29 cellular contexts compared by ENCODE assay signal in genomic region chr14:45790293-45790692, GRCh38.
"Had no signal": no experiment of that assay in that cellular context is flagged by ENCODE, and none has a peak within 500 bp of the region (broad histone marks: within the 10 kb centered on the region; RNA-seq: fewer than 3 reads in every experiment).

No MANE protein-coding gene starts in this region.

- H3K36me3 Mint-ChIP-seq: stimulated activated effector memory CD8-positive, alpha-beta T cell treated with anti-CD3 and anti-CD28 coated beads, Interleukin-12 subunit alpha, Interleukin-12 subunit beta, amount 100 ng/mL, for 72 hours; stimulated activated memory B cell treated with anti-CD40 and anti-IgM and Interleukin-4, amounts not matched to agents 10 μg/mL and 1 μg/mL and 100 μg/mL, for 72 hours; stimulated activated naive B cell treated with anti-CD40 and anti-IgM and Interleukin-4, amounts not matched to agents 10 μg/mL and 1 μg/mL and 100 μg/mL, for 72 hours; type B pancreatic cell had no signal

- H3K27me3 Mint-ChIP-seq: stimulated activated memory B cell treated with anti-CD40 and anti-IgM and Interleukin-4, amounts not matched to agents 10 μg/mL and 1 μg/mL and 100 μg/mL, for 72 hours; stimulated activated naive B cell treated with anti-CD40 and anti-IgM and Interleukin-4, amounts not matched to agents 10 μg/mL and 1 μg/mL and 100 μg/mL, for 72 hours; stimulated activated naive CD8-positive, alpha-beta T cell treated with anti-CD3 and anti-CD28 coated beads, Interleukin-15, amount 100 ng/mL, for 72 hours; stimulated activated naive CD8-positive, alpha-beta T cell treated with anti-CD3 and anti-CD28 coated beads, Interleukin-15, Interleukin-2, amounts not matched to agents 100 ng/mL and 50 ng/mL, for 24 hours; type B pancreatic cell had no signal

- DNase-seq: stimulated activated CD4-positive, alpha-beta T cell treated with anti-CD3 and anti-CD28 coated beads, Interleukin-2, amount 100 ng/mL, for 48 hours; stimulated activated CD4-positive, alpha-beta T cell treated with anti-CD3 and anti-CD28 coated beads, Interleukin-4, amount 100 ng/mL, for 1 hour; stimulated activated CD4-positive, alpha-beta T cell treated with anti-CD3 and anti-CD28 coated beads, Interleukin-4, amount 100 ng/mL, for 24 hours; stimulated activated CD4-positive, alpha-beta T cell treated with anti-CD3 and anti-CD28 coated beads, Interleukin-4, amount 100 ng/mL, for 4 hours; stimulated activated CD8-positive, alpha-beta memory T cell treated with anti-CD3 and anti-CD28 coated beads, Interleukin-4, amount 100 ng/mL, for 48 hours; stimulated activated naive B cell treated with anti-CD40 and anti-IgM and Interleukin-4, amounts not matched to agents 10 μg/mL and 1 μg/mL and 100 μg/mL, for 72 hours; stimulated activated naive CD4-positive, alpha-beta T cell; stimulated activated naive CD4-positive, alpha-beta T cell treated with Interleukin-2 at 50 U/mL for 16 hours; stimulated activated naive CD8-positive, alpha-beta T cell treated with anti-CD3 and anti-CD28 coated beads, Interleukin-15, amount 100 ng/mL, for 72 hours; stimulated activated naive CD8-positive, alpha-beta T cell treated with anti-CD3 and anti-CD28 coated beads, Interleukin-15, Interleukin-2, amounts not matched to agents 100 U/mL and 50 U/mL, for 24 hours; stomach; substantia nigra; testis; thyroid gland; tibial artery; transverse colon; trophoblast cell; upper lobe of left lung; upper lobe of right lung; uterus had no signal

- ATAC-seq: stimulated activated effector memory CD8-positive, alpha-beta T cell treated with anti-CD3 and anti-CD28 coated beads, Interleukin-12 subunit alpha, Interleukin-12 subunit beta, amount 100 ng/mL, for 72 hours; stimulated activated memory B cell treated with anti-CD40 and anti-IgM and Interleukin-4, amounts not matched to agents 10 μg/mL and 1 μg/mL and 100 μg/mL, for 72 hours; stimulated activated naive B cell treated with anti-CD40 and anti-IgM and Interleukin-4, amounts not matched to agents 10 μg/mL and 1 μg/mL and 100 μg/mL, for 72 hours; stimulated activated naive CD8-positive, alpha-beta T cell treated with anti-CD3 and anti-CD28 coated beads, Interleukin-15, amount 100 ng/mL, for 72 hours; stimulated activated naive CD8-positive, alpha-beta T cell treated with anti-CD3 and anti-CD28 coated beads, Interleukin-15, Interleukin-2, amounts not matched to agents 100 U/mL and 50 U/mL, for 24 hours; upper lobe of right lung had no signal

- H3K4me1 Mint-ChIP-seq: stimulated activated effector memory CD8-positive, alpha-beta T cell treated with anti-CD3 and anti-CD28 coated beads, Interleukin-12 subunit alpha, Interleukin-12 subunit beta, amount 100 ng/mL, for 72 hours; stimulated activated memory B cell treated with anti-CD40 and anti-IgM and Interleukin-4, amounts not matched to agents 10 μg/mL and 1 μg/mL and 100 μg/mL, for 72 hours; stimulated activated naive B cell treated with anti-CD40 and anti-IgM and Interleukin-4, amounts not matched to agents 10 μg/mL and 1 μg/mL and 100 μg/mL, for 72 hours; stimulated activated naive CD8-positive, alpha-beta T cell treated with anti-CD3 and anti-CD28 coated beads, Interleukin-15, amount 100 ng/mL, for 72 hours had no signal

- H3K4me3 ChIP-seq: stomach, suprapubic skin, testis, thoracic aorta, thyroid gland, tibial artery, tibial nerve, transverse colon, upper lobe of left lung, upper lobe of right lung, uterus, vagina had no signal

- H3K27ac Mint-ChIP-seq: stimulated activated effector memory CD8-positive, alpha-beta T cell treated with anti-CD3 and anti-CD28 coated beads, Interleukin-12 subunit alpha, Interleukin-12 subunit beta, amount 100 ng/mL, for 72 hours; stimulated activated memory B cell treated with anti-CD40 and anti-IgM and Interleukin-4, amounts not matched to agents 10 μg/mL and 1 μg/mL and 100 μg/mL, for 72 hours; stimulated activated naive B cell treated with anti-CD40 and anti-IgM and Interleukin-4, amounts not matched to agents 10 μg/mL and 1 μg/mL and 100 μg/mL, for 72 hours; stimulated activated naive CD8-positive, alpha-beta T cell treated with anti-CD3 and anti-CD28 coated beads, Interleukin-15, amount 100 ng/mL, for 72 hours; stimulated activated naive CD8-positive, alpha-beta T cell treated with anti-CD3 and anti-CD28 coated beads, Interleukin-15, Interleukin-2, amounts not matched to agents 100 ng/mL and 50 ng/mL, for 24 hours; type B pancreatic cell had no signal

- H3K27ac ChIP-seq: stomach, suprapubic skin, testis, thoracic aorta, thyroid gland, tibial artery, tibial nerve, transverse colon, upper lobe of left lung, upper lobe of right lung, uterus, vagina had no signal

- H3K9me3 ChIP-seq: testis, thyroid gland had no signal

- FAIRE-seq: urothelium cell line had no signal

- H3K36me3 ChIP-seq: stomach, suprapubic skin, thoracic aorta, thyroid gland, tibial artery, tibial nerve, transverse colon, upper lobe of left lung, upper lobe of right lung, uterus, vagina had no signal

- H3K27me3 ChIP-seq: stomach, suprapubic skin, testis, thyroid gland, tibial artery, tibial nerve, transverse colon, upper lobe of left lung, upper lobe of right lung, uterus, vagina had no signal

- H3K4me1 ChIP-seq: suprapubic skin, testis, thyroid gland, tibial artery, tibial nerve, transverse colon, upper lobe of left lung, upper lobe of right lung, uterus, vagina had no signal

- H3K4me3 Mint-ChIP-seq: stimulated activated effector memory CD8-positive, alpha-beta T cell treated with anti-CD3 and anti-CD28 coated beads, Interleukin-12 subunit alpha, Interleukin-12 subunit beta, amount 100 ng/mL, for 72 hours; stimulated activated memory B cell treated with anti-CD40 and anti-IgM and Interleukin-4, amounts not matched to agents 10 μg/mL and 1 μg/mL and 100 μg/mL, for 72 hours; stimulated activated naive B cell treated with anti-CD40 and anti-IgM and Interleukin-4, amounts not matched to agents 10 μg/mL and 1 μg/mL and 100 μg/mL, for 72 hours; stimulated activated naive CD8-positive, alpha-beta T cell treated with anti-CD3 and anti-CD28 coated beads, Interleukin-15, amount 100 ng/mL, for 72 hours; stimulated activated naive CD8-positive, alpha-beta T cell treated with anti-CD3 and anti-CD28 coated beads, Interleukin-15, Interleukin-2, amounts not matched to agents 100 ng/mL and 50 ng/mL, for 24 hours; type B pancreatic cell had no signal
